Comparison of ENCODE assay signal across 20 cellular contexts in genomic region chr1:78263459-78263858, GRCh38.
"Had no signal": no experiment of that assay in that cellular context is flagged by ENCODE, and none has a peak within 500 bp of the region (broad histone marks: within the 10 kb centered on the region; RNA-seq: fewer than 3 reads in every experiment).

No MANE protein-coding gene starts in this region.

- H3K4me1 Mint-ChIP-seq: natural killer cell, neural crest cell had no signal

- H3K27me3 ChIP-seq: colonic mucosa, ovary, right atrium auricular region, sigmoid colon, uterus had no signal

- H3K36me3 Mint-ChIP-seq: natural killer cell had no signal

- ATAC-seq: foreskin keratinocyte, left colon, left ventricle myocardium superior, natural killer cell had no signal

- H3K4me3 ChIP-seq: colonic mucosa, lung, ovary, right atrium auricular region, sigmoid colon, skin epidermis, uterus had no signal

- H3K4me3 Mint-ChIP-seq: natural killer cell, neural crest cell had no signal

- H3K36me3 ChIP-seq: colonic mucosa, ovary, right atrium auricular region, sigmoid colon, uterus had no signal

- DNase-seq: colonic mucosa; dermis blood vessel endothelial cell; erythroblast; foreskin keratinocyte; left colon; left ventricle myocardium superior; mesenchymal stem cell; natural killer cell; nucleus accumbens; ovary; sigmoid colon; stimulated activated CD4-positive, alpha-beta T cell treated with anti-CD3 and anti-CD28 coated beads, Interleukin-2, amount 100 ng/mL, for 24 hours; stimulated activated CD4-positive, alpha-beta T cell treated with anti-CD3 and anti-CD28 coated beads, Interleukin-4, amount 100 ng/mL, for 4 hours; stimulated activated naive CD4-positive, alpha-beta T cell treated with Interleukin-2 at 50 U/mL for 16 hours; trophoblast cell; uterus had no signal

- H3K4me1 ChIP-seq: colonic mucosa, foreskin keratinocyte, right atrium auricular region, sigmoid colon, uterus had no signal

- H3K9me3 ChIP-seq: colonic mucosa, ovary, right atrium auricular region, sigmoid colon, uterus had no signal

- H3K27ac ChIP-seq: colonic mucosa, foreskin keratinocyte, ovary, right atrium auricular region, sigmoid colon, skin epidermis, uterus had no signal

- H3K27ac Mint-ChIP-seq: natural killer cell had no signal
